In the genomic region with DNA sequence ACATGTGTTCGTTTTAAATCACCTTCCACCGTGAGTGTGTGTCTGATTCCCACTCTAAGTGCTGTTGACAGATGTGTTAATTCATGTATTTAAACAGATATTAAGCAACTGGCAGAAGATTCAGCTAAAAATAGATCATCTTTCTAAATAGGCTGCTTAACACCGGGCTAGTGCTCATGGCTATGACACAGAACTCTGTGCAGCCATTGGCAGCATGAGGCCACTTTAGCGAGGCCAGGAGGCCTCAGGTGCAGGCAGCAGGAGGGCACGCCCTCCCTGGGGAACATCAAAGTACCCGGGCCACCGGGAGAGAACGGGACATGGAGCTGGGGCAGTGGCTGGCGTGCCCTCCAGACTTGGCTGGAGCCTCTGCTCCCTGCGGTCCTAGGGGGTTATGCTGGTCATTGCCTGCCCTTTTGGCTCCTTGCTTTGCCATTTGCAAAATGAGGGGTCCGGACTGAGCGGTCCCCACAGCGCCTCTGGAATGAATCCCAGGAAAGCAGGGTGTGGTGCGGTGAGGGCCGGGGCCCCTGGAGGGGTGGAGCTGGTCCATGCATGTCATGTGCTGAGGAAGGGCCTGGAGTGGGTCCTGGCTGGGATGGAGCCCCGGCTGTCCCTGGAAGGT, we compare ENCODE assay signal across 13 cellular contexts.
DNase-seq lines count a peak whose midpoint lies in the region; ATAC-seq and TF ChIP-seq lines count a peak whose summit lies in the region.
"Had no signal": no experiment of that assay in that cellular context is flagged by ENCODE, and none has a peak within 500 bp of the region (broad histone marks: within the 10 kb centered on the region; RNA-seq: fewer than 3 reads in every experiment).

No MANE protein-coding gene starts in this region.

- H3K27ac Mint-ChIP-seq in CD14-positive monocyte: peak overlapping the region in 5 of 7 donors; percentile 73 to 99 (median 98)
- H3K27ac Mint-ChIP-seq: activated T-helper 17 cell treated with anti-CD3 and anti-CD28 coated beads, Interleukin-2, amount 50 U/mL, for 72 hours; CD4-positive, CD25-positive, alpha-beta regulatory T cell; stimulated activated effector memory CD8-positive, alpha-beta T cell treated with anti-CD3 and anti-CD28 coated beads, Interleukin-12 subunit alpha, Interleukin-12 subunit beta, amount 100 ng/mL, for 72 hours had no signal

- no peaks in the 10 kb centered on the region for H3K27me3 ChIP-seq in esophagus muscularis mucosa

- no peaks in the 10 kb centered on the region for H3K9me3 ChIP-seq in esophagus muscularis mucosa

- TF ChIP-seq POLR2A in esophagus muscularis mucosa (IDR thresholded peaks at IDR 0.05; ENCODE audit: low read depth): no peak

- H3K4me3 ChIP-seq in esophagus muscularis mucosa: no peak overlapping the region

- H3K36me3 ChIP-seq in esophagus muscularis mucosa: no peaks in the 10 kb centered on the region

- TF ChIP-seq EP300 in esophagus muscularis mucosa (IDR thresholded peaks at IDR 0.05): no peak

- peak; percentile 63 for DNase-seq in CD14-positive monocyte (ENCODE audit: low spot score)
- peak; percentile 55 for DNase-seq in MV-4-11 (lab: John Stamatoyannopoulos, UW)
- DNase-seq in esophagus muscularis mucosa (ENCODE audit: extremely low spot score): no peak
- DNase-seq in posterior vena cava (ENCODE audit: low spot score): peak; percentile 76
- DNase-seq in foreskin melanocyte: no peak
- DNase-seq: activated CD4-positive, alpha-beta T cell treated with anti-CD3 and anti-CD28 coated beads for 4 hours; CD4-positive, CD25-positive, alpha-beta regulatory T cell; NCI-H187; stimulated activated CD4-positive, alpha-beta T cell treated with anti-CD3 and anti-CD28 coated beads, Interleukin-4, amount 100 ng/mL, for 1 hour had no signal

- ATAC-seq in HG02938 (IDR thresholded peaks at IDR 0.05; ENCODE audit: unreplicated experiment) (no peak), HG03460 (IDR thresholded peaks at IDR 0.05; ENCODE audit: unreplicated experiment) (no peak)
- ATAC-seq: activated T-helper 17 cell treated with anti-CD3 and anti-CD28 coated beads, Interleukin-2, amount 50 U/mL, for 72 hours; stimulated activated effector memory CD8-positive, alpha-beta T cell treated with anti-CD3 and anti-CD28 coated beads, Interleukin-12 subunit alpha, Interleukin-12 subunit beta, amount 100 ng/mL, for 72 hours had no signal

- TF ChIP-seq CTCF in CD14-positive monocyte (IDR thresholded peaks at IDR 0.05) (no peak), esophagus muscularis mucosa (IDR thresholded peaks at IDR 0.05) (no peak)

- 39% methylated on average over 6 of the region's 16 CpGs for WGBS in esophagus muscularis mucosa

- H3K4me3 Mint-ChIP-seq in CD14-positive monocyte: peak overlapping the region in 1 of 2 donors; percentile 24
- H3K4me3 Mint-ChIP-seq: activated T-helper 17 cell treated with anti-CD3 and anti-CD28 coated beads, Interleukin-2, amount 50 U/mL, for 72 hours; CD4-positive, CD25-positive, alpha-beta regulatory T cell; stimulated activated effector memory CD8-positive, alpha-beta T cell treated with anti-CD3 and anti-CD28 coated beads, Interleukin-12 subunit alpha, Interleukin-12 subunit beta, amount 100 ng/mL, for 72 hours had no signal

- H3K9me3 Mint-ChIP-seq in CD14-positive monocyte: peaks cover 0 to 4% (median 0%) of the 10 kb centered on the region in 7 donors
- H3K9me3 Mint-ChIP-seq: activated T-helper 17 cell treated with anti-CD3 and anti-CD28 coated beads, Interleukin-2, amount 50 U/mL, for 72 hours; CD4-positive, CD25-positive, alpha-beta regulatory T cell; stimulated activated effector memory CD8-positive, alpha-beta T cell treated with anti-CD3 and anti-CD28 coated beads, Interleukin-12 subunit alpha, Interleukin-12 subunit beta, amount 100 ng/mL, for 72 hours had no signal

- H3K27me3 Mint-ChIP-seq in CD14-positive monocyte (ENCODE audit: low read depth in 3 of 3): peaks cover 2 to 5% (median 2%) of the 10 kb centered on the region in 3 donors
- H3K27me3 Mint-ChIP-seq: CD4-positive, CD25-positive, alpha-beta regulatory T cell had no signal

- intact Hi-C loops in CD14-positive monocyte (cut with micrococcal nuclease): loop anchor here in 1 of 2 donors (2.0 to 10.0 kb wide), 2 partner anchors 37 to 209 kb away; no protein-coding TSS in a partner anchor
- intact Hi-C loops in esophagus muscularis mucosa (cut with DNase I): no loop called here
- intact Hi-C loops in posterior vena cava (cut with DNase I): no loop called here

- H3K4me1 ChIP-seq in esophagus muscularis mucosa: peaks cover 13 to 40% (median 36%) of the 10 kb centered on the region in 4 donors

- H3K27ac ChIP-seq in esophagus muscularis mucosa (replicated peaks in 1 of 4): peak overlapping the region in 3 of 4 donors; percentile 56 to 66 (median 61)

- H3K4me1 Mint-ChIP-seq in CD14-positive monocyte: peaks cover 37% of the 10 kb centered on the region
- H3K4me1 Mint-ChIP-seq: activated T-helper 17 cell treated with anti-CD3 and anti-CD28 coated beads, Interleukin-2, amount 50 U/mL, for 72 hours; CD4-positive, CD25-positive, alpha-beta regulatory T cell; stimulated activated effector memory CD8-positive, alpha-beta T cell treated with anti-CD3 and anti-CD28 coated beads, Interleukin-12 subunit alpha, Interleukin-12 subunit beta, amount 100 ng/mL, for 72 hours had no signal

- H3K36me3 Mint-ChIP-seq in CD14-positive monocyte: peaks cover 0 to 2% of the 10 kb centered on the region in 2 donors
- H3K36me3 Mint-ChIP-seq: CD4-positive, CD25-positive, alpha-beta regulatory T cell; stimulated activated effector memory CD8-positive, alpha-beta T cell treated with anti-CD3 and anti-CD28 coated beads, Interleukin-12 subunit alpha, Interleukin-12 subunit beta, amount 100 ng/mL, for 72 hours had no signal

Comparison
In these comparisons a context has a peak if more than half of its experiments do, and no peak if none do; other contexts are left out.
1. DNase-seq: peak in CD14-positive monocyte (single experiment), MV-4-11 (single experiment) and posterior vena cava (single experiment); none in esophagus muscularis mucosa (single experiment) and foreskin melanocyte (single experiment).